Comparison of ENCODE assay signal across 2 cellular contexts in the genomic region with DNA sequence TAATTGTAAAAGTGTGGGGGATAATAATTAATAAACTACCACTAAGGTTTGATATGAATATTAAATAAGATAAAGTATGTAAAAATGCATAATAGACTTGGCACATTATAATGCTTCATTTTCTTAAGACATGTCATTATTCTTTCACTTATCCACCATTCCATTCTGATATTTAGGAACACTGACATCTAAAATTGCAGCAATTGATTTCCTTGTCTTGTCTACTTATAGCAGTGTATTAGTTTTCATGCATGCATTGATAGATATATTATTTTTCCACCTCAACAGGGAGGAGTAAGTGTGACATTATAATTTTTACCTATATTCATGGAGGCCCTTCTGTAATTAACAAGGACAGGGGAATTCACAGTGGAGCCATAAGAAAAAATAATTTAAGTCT.
TF ChIP-seq lines count a peak whose summit lies in the region.

No MANE protein-coding gene starts in this region.

TF ChIP-seq in GM23338, 12 proteins besides CTCF, POLR2A, EP300 and RAD21:
- no peak for TF ChIP-seq EZH2 (IDR thresholded peaks at IDR 0.05; ENCODE audit: low read depth, unreplicated experiment)

TF ChIP-seq in neural cell, 6 proteins besides CTCF, POLR2A, EP300 and RAD21:
- no peak for TF ChIP-seq MXI1 (conservative IDR thresholded peaks at IDR 0.05; ENCODE audit: poor library complexity, severe bottlenecking)
- TF ChIP-seq POLR2AphosphoS5 (IDR thresholded peaks at IDR 0.05), result peak; percentile 63
- TF ChIP-seq, protein P1, sequence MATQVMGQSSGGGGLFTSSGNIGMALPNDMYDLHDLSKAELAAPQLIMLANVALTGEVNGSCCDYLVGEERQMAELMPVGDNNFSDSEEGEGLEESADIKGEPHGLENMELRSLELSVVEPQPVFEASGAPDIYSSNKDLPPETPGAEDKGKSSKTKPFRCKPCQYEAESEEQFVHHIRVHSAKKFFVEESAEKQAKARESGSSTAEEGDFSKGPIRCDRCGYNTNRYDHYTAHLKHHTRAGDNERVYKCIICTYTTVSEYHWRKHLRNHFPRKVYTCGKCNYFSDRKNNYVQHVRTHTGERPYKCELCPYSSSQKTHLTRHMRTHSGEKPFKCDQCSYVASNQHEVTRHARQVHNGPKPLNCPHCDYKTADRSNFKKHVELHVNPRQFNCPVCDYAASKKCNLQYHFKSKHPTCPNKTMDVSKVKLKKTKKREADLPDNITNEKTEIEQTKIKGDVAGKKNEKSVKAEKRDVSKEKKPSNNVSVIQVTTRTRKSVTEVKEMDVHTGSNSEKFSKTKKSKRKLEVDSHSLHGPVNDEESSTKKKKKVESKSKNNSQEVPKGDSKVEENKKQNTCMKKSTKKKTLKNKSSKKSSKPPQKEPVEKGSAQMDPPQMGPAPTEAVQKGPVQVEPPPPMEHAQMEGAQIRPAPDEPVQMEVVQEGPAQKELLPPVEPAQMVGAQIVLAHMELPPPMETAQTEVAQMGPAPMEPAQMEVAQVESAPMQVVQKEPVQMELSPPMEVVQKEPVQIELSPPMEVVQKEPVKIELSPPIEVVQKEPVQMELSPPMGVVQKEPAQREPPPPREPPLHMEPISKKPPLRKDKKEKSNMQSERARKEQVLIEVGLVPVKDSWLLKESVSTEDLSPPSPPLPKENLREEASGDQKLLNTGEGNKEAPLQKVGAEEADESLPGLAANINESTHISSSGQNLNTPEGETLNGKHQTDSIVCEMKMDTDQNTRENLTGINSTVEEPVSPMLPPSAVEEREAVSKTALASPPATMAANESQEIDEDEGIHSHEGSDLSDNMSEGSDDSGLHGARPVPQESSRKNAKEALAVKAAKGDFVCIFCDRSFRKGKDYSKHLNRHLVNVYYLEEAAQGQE (IDR thresholded peaks at IDR 0.05; ENCODE audit: borderline replicate concordance), result peak; percentile 97
